In the genomic region with DNA sequence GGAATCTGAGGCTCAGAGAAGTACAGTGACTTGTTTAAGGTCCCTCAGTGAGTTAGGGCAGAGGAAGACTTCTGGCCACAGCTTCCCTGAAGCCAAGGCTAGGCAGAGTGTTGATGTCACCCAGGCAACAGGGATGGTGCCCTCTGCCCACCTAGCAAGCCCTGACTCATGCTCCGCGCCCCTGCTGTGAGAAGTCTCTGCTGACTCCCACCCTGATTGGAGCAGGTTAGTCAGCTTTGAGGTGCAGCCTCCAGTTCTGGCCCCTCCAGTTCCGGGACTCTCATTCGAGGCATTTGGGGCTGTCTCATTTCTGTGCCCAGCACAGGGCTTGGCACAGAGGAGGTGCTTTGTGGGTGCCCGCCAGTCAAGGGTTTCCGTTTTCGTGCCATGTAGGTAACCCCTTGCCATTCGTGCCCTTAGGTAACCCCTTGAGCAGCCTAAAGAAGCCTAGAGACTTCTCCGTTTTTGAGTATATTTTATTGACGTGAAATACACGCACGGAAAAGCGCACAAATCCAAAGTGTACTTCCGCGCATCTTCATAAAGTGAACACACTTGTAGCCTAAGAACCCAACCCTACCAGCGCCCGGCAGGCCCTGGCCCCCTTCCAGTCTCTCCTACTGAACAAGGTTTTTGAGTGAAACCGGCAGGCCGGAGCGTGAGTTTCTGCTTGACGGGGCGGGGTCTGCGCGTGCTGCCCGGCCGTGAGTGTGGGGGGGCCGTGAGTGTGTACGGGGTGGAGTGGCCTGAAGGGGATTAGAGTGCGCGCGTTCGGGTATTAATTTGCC, we compare ENCODE assay signal across 8 cellular contexts. TPM values are rescaled to one million over a fixed set of nuclear protein-coding genes. Genes with fewer than 3 reads are reported as not detected.
A peak's percentile ranks its signal among the peaks of the same experiment; 100 is the strongest.
DNase-seq lines count a peak whose midpoint lies in the region; ATAC-seq, FAIRE-seq and TF ChIP-seq lines count a peak whose summit lies in the region.
"Not testable (repeated sequence)": the region's sequence is repeated elsewhere in the genome, so short reads cannot be mapped to it uniquely, and the experiment has no call there.

No MANE protein-coding gene starts in this region.

- not testable (repeated sequence) for TF ChIP-seq POLR2A in H54 (IDR thresholded peaks at IDR 0.05; ENCODE audit: low read depth, low read length); GM12878 (IDR thresholded peaks at IDR 0.05; ENCODE audit: low read depth, low read length)

- H2AFZ ChIP-seq in PC-3 (ENCODE audit: low read length); GM12878 (ENCODE audit: control insufficient read depth, low read depth, low read length); keratinocyte (ENCODE audit: control insufficient read depth, low read length): not testable (repeated sequence)

- not testable (repeated sequence) for H3K9me3 ChIP-seq in CD4-positive, CD25-positive, alpha-beta regulatory T cell (ENCODE audit: control insufficient read depth in 2 of 2, low read length in 2 of 2); PC-3 (ENCODE audit: low read length); GM12878 (replicated peaks; ENCODE audit: control insufficient read depth, insufficient read depth, low read length); keratinocyte (ENCODE audit: control insufficient read depth, low read depth, low read length)

- RAD21 ChIA-PET in GM12878 (lab: Charles Lee; ENCODE audit: unreplicated experiment): not testable (repeated sequence)

- not testable (repeated sequence) for H3K27me3 ChIP-seq in CD4-positive, CD25-positive, alpha-beta regulatory T cell (ENCODE audit: control insufficient read depth, insufficient read depth, low read length); PC-3 (ENCODE audit: low read length); GM12878 (replicated peaks in 1 of 2; ENCODE audit: control insufficient read depth in 2 of 2, insufficient read depth in 2 of 2, low read length in 1 of 2); keratinocyte (ENCODE audit: control insufficient read depth, extremely low read depth, insufficient read depth, low read length)

- H3K27ac ChIP-seq in CD4-positive, CD25-positive, alpha-beta regulatory T cell (ENCODE audit: insufficient read depth, low read length, poor library complexity, severe bottlenecking); PC-3 (ENCODE audit: low read length); GM12878 (ENCODE audit: control insufficient read depth, insufficient read depth); keratinocyte (ENCODE audit: control insufficient read depth, insufficient read depth, low read length): not testable (repeated sequence)

- H3K4me3 Mint-ChIP-seq in CD4-positive, CD25-positive, alpha-beta regulatory T cell; stimulated activated effector memory CD8-positive, alpha-beta T cell treated with anti-CD3 and anti-CD28 coated beads, Interleukin-12 subunit alpha, Interleukin-12 subunit beta, amount 100 ng/mL, for 72 hours: not testable (repeated sequence)

- not testable (repeated sequence) for TF ChIP-seq EP300 in GM12878 (IDR thresholded peaks at IDR 0.05; ENCODE audit: borderline replicate concordance in 1 of 2, control insufficient read depth in 1 of 2, low read depth in 2 of 2, low read length in 2 of 2)

- peaks cover 15% of the 10 kb centered on the region for H3K4me1 ChIP-seq in CD4-positive, CD25-positive, alpha-beta regulatory T cell (ENCODE audit: control insufficient read depth, insufficient read depth, low read length, poor library complexity, severe bottlenecking)
- H3K4me1 ChIP-seq in PC-3 (ENCODE audit: insufficient read depth, low read length); GM12878 (ENCODE audit: control insufficient read depth, insufficient read depth, low read length): not testable (repeated sequence)
- peaks cover 13% of the 10 kb centered on the region for H3K4me1 ChIP-seq in keratinocyte (ENCODE audit: control insufficient read depth, extremely low read depth, insufficient read depth, low read length)

- H3K9me3 Mint-ChIP-seq in CD4-positive, CD25-positive, alpha-beta regulatory T cell; stimulated activated effector memory CD8-positive, alpha-beta T cell treated with anti-CD3 and anti-CD28 coated beads, Interleukin-12 subunit alpha, Interleukin-12 subunit beta, amount 100 ng/mL, for 72 hours: not testable (repeated sequence)

- not testable (repeated sequence) for TF ChIP-seq CTCF in PC-3 (conservative IDR thresholded peaks at IDR 0.05; ENCODE audit: low read depth, low read length); GM12878 (IDR thresholded peaks at IDR 0.05 in 2 of 3, conservative IDR thresholded peaks at IDR 0.05 in 1 of 3; ENCODE audit: control insufficient read depth in 2 of 3, extremely low read depth in 1 of 3, insufficient read depth in 1 of 3, low read depth in 3 of 3, low read length in 3 of 3); keratinocyte (optimal IDR thresholded peaks at IDR 0.05 in 1 of 3, IDR thresholded peaks at IDR 0.05 in 1 of 3, conservative IDR thresholded peaks at IDR 0.05 in 1 of 3; ENCODE audit: extremely low read depth in 1 of 3, insufficient read depth in 2 of 3, low read length in 3 of 3)

- FAIRE-seq in H54 (lab: Jason Lieb, UNC) (peak; percentile 82), keratinocyte (lab: Jason Lieb, UNC) (peak; percentile 95)
- not testable (repeated sequence) for FAIRE-seq in GM12878 (lab: Jason Lieb, UNC)

- H3K4me3 ChIP-seq in CD4-positive, CD25-positive, alpha-beta regulatory T cell (ENCODE audit: low read depth, low read length); GM12878: not testable (repeated sequence)
- H3K4me3 ChIP-seq in PC-3 (ENCODE audit: low read length) (peak overlapping the region; percentile 95; the same call in 1 of the 2 replicates), keratinocyte (ENCODE audit: control insufficient read depth in 2 of 3, extremely low read depth in 1 of 3, insufficient read depth in 2 of 3, low read depth in 1 of 3, low read length in 3 of 3) (peak overlapping the region in 1 of 3 experiments; percentile 100)

- in situ Hi-C loops in GM12878 (cut with MboI): not testable (repeated sequence)

- peaks cover 43% of the 10 kb centered on the region for H3K79me2 ChIP-seq in PC-3 (ENCODE audit: low read length)
- not testable (repeated sequence) for H3K79me2 ChIP-seq in GM12878 (ENCODE audit: control insufficient read depth, insufficient read depth, low read length)
- peaks cover 37% of the 10 kb centered on the region for H3K79me2 ChIP-seq in keratinocyte (ENCODE audit: control insufficient read depth, insufficient read depth, low read length)

- peak; percentile 58 to 60 for ATAC-seq in CD4-positive, CD25-positive, alpha-beta regulatory T cell (ENCODE audit: low read depth in 2 of 2)
- ATAC-seq in GM19328 (IDR thresholded peaks at IDR 0.05; ENCODE audit: unreplicated experiment): peak; percentile 15
- ATAC-seq in HG03066 (IDR thresholded peaks at IDR 0.05; ENCODE audit: low read depth, unreplicated experiment): peak; percentile 35
- peak; percentile 67 for ATAC-seq in PC-3
- peak; percentile 58 for ATAC-seq in GM12878
- ATAC-seq in stimulated activated effector memory CD8-positive, alpha-beta T cell treated with anti-CD3 and anti-CD28 coated beads, Interleukin-12 subunit alpha, Interleukin-12 subunit beta, amount 100 ng/mL, for 72 hours: peak; percentile 89

- H3K27ac Mint-ChIP-seq in CD4-positive, CD25-positive, alpha-beta regulatory T cell; stimulated activated effector memory CD8-positive, alpha-beta T cell treated with anti-CD3 and anti-CD28 coated beads, Interleukin-12 subunit alpha, Interleukin-12 subunit beta, amount 100 ng/mL, for 72 hours: not testable (repeated sequence)

- not testable (repeated sequence) for BruUV-seq in PC-3 (replicated peaks; lab: Mats Ljungman, UMichigan); GM12878 (replicated peaks; lab: Mats Ljungman, UMichigan)

- not testable (repeated sequence) for H3K4me2 ChIP-seq in PC-3 (ENCODE audit: low read length); GM12878 (ENCODE audit: control insufficient read depth, insufficient read depth); keratinocyte (ENCODE audit: control insufficient read depth, extremely low read depth, insufficient read depth, low read depth, low read length)

- WGBS in GM12878 (ENCODE audit: insufficient coverage, insufficient replicate concordance, low lambda C conversion rate, missing lambda C conversion rate): no CpG with 5 or more reads among the region's 32 CpGs

- dilution Hi-C loops in keratinocyte (cut with MboI; ENCODE audit: extremely low pct_ligation_motif_present, low sequenced_read_pairs): not testable (repeated sequence)

- not testable (repeated sequence) for H4K20me1 ChIP-seq in PC-3 (ENCODE audit: low read length); GM12878 (ENCODE audit: control insufficient read depth, insufficient read depth); keratinocyte (ENCODE audit: control insufficient read depth, extremely low read depth, insufficient read depth, low read length)

- not testable (repeated sequence) for DNase-seq in CD4-positive, CD25-positive, alpha-beta regulatory T cell; H54 (ENCODE audit: insufficient read length, low spot score); PC-3; GM12878 (ENCODE audit: low read depth, low spot score); keratinocyte (ENCODE audit: low read depth, low spot score); stimulated activated effector memory CD8-positive, alpha-beta T cell treated with anti-CD3 and anti-CD28 coated beads, Interleukin-12 subunit alpha, Interleukin-12 subunit beta, amount 100 ng/mL, for 72 hours (ENCODE audit: low spot score in 2 of 2)

- H3K36me3 Mint-ChIP-seq in CD4-positive, CD25-positive, alpha-beta regulatory T cell; stimulated activated effector memory CD8-positive, alpha-beta T cell treated with anti-CD3 and anti-CD28 coated beads, Interleukin-12 subunit alpha, Interleukin-12 subunit beta, amount 100 ng/mL, for 72 hours: not testable (repeated sequence)

- intact Hi-C loops in PC-3 (cut with micrococcal nuclease); GM12878 (cut with micrococcal nuclease; ENCODE audit: unreplicated experiment): not testable (repeated sequence)

- not testable (repeated sequence) for TF ChIP-seq RAD21 in GM12878 (IDR thresholded peaks at IDR 0.05; ENCODE audit: insufficient read depth, low read depth, low read length)

- POLR2A ChIA-PET in PC-3 (lab: Charles Lee; ENCODE audit: unreplicated experiment); GM12878 (lab: Charles Lee): not testable (repeated sequence)

- H3K4me1 Mint-ChIP-seq in CD4-positive, CD25-positive, alpha-beta regulatory T cell; stimulated activated effector memory CD8-positive, alpha-beta T cell treated with anti-CD3 and anti-CD28 coated beads, Interleukin-12 subunit alpha, Interleukin-12 subunit beta, amount 100 ng/mL, for 72 hours: not testable (repeated sequence)

- not testable (repeated sequence) for H3F3A ChIP-seq in PC-3 (ENCODE audit: low read length, unreplicated experiment)

- not testable (repeated sequence) for H3K9me1 ChIP-seq in keratinocyte (ENCODE audit: control insufficient read depth, extremely low read depth, insufficient read depth, low read length)

- SMC1A ChIA-PET in GM12878 (lab: Charles Lee; ENCODE audit: uncharacterized antibody, unreplicated experiment): not testable (repeated sequence)

- H3K9ac ChIP-seq in PC-3 (ENCODE audit: low read length): peak overlapping the region; percentile 86; the same call in 1 of the 2 replicates
- H3K9ac ChIP-seq in GM12878 (ENCODE audit: control insufficient read depth, insufficient read depth, low read length); keratinocyte (ENCODE audit: control insufficient read depth, extremely low read depth, insufficient read depth, low read length): not testable (repeated sequence)

- not testable (repeated sequence) for H3K36me3 ChIP-seq in CD4-positive, CD25-positive, alpha-beta regulatory T cell (ENCODE audit: control insufficient read depth, insufficient read depth, low read length); PC-3 (ENCODE audit: low read depth, low read length); GM12878 (ENCODE audit: control insufficient read depth in 2 of 2, insufficient read depth in 2 of 2, low read length in 1 of 2); keratinocyte (ENCODE audit: control insufficient read depth in 2 of 2, extremely low read depth in 1 of 2, insufficient read depth in 2 of 2, low read length in 2 of 2)

- CTCF ChIA-PET in PC-3 (lab: Charles Lee); GM12878 (lab: Yijun Ruan, JAX): not testable (repeated sequence)

- H3K27me3 Mint-ChIP-seq in CD4-positive, CD25-positive, alpha-beta regulatory T cell: not testable (repeated sequence)

- H3K9me2 ChIP-seq in PC-3 (replicated peaks; ENCODE audit: low read length): not testable (repeated sequence)

RNA-seq across cellular contexts. Expression of gene EPN2, which starts 0.6 kb away (rescaled TPM):
- 14.9 TPM for total RNA-seq in CD4-positive, CD25-positive, alpha-beta regulatory T cell
- polyA plus RNA-seq in CD4-positive, CD25-positive, alpha-beta regulatory T cell: 1 to 10 TPM; 7.1 to 9.5 (median 7.9) TPM
- total RNA-seq in PC-3 (2014; rRNA removed) (46.4 and 50.6 TPM in 2 replicates), GM12878 (2014; rRNA removed) (2.1 and 2.7 TPM in 2 replicates), GM12878 (2014; rRNA removed; fragmentation: Illumina TruSeq; extraction: Trizol) (1.8 and 3.2 TPM in 2 replicates), GM12878 (2021) (4.8 and 5.0 TPM in 2 replicates)
- total RNA-seq in GM12878 (2013; cell fraction: nucleolus; rRNA removed): 42.7 and 44.8 TPM in 2 replicates
- 2.5 TPM for polyA plus RNA-seq in GM12878 (2011; ENCODE audit: low read depth)
- polyA plus RNA-seq in GM12878 (2011; rRNA removed) (4.7 and 5.7 TPM in 2 replicates), GM12878 (2014; fragmentation: Illumina TruSeq; extraction: Trizol) (3.3 and 4.8 TPM in 2 replicates), GM12878 (2014; fragmentation: Nextera tagmentation; extraction: Ambion mirVana) (under 1 TPM; 0.26 to 0.62 TPM), GM12878 (2014; rRNA removed) (5.2 and 5.9 TPM in 2 replicates), GM12878 (2016; fragmentation: Nextera tagmentation; extraction: Ambion mirVana) (1 to 10 TPM; 5.6 to 8.4 TPM), keratinocyte (21.9 to 34.3 TPM (median 30.2 TPM) in 3 replicates)
- polyA plus RNA-seq in GM12878 (2011; cell fraction: cytosol; rRNA removed): 5.4 and 7.0 TPM in 2 replicates
- 14.0 and 14.5 TPM in 2 replicates for polyA plus RNA-seq in GM12878 (2011; cell fraction: nucleus; rRNA removed)
- 6.4 and 6.5 TPM in 2 replicates for polyA plus RNA-seq in GM12878 (2012)
- 8.7 and 11.1 TPM in 2 replicates for polyA minus RNA-seq in GM12878 (2011; rRNA and poly(A)+ RNA removed)
- polyA minus RNA-seq in GM12878 (2011; cell fraction: cytosol; rRNA and poly(A)+ RNA removed): 2.2 and 4.4 TPM in 2 replicates
- 6.3 and 9.8 TPM in 2 replicates for polyA minus RNA-seq in GM12878 (2011; cell fraction: nucleus; rRNA and poly(A)+ RNA removed)
- 78.4 TPM for polyA plus RNA-seq in keratinocyte (2011; ENCODE audit: low read depth)
- 24.1 and 31.1 TPM in 2 replicates for polyA plus RNA-seq in keratinocyte (2011; cell fraction: cytosol; rRNA removed)
- 58.2 and 72.0 TPM in 2 replicates for polyA plus RNA-seq in keratinocyte (2011; cell fraction: nucleus; rRNA removed)
- polyA plus RNA-seq in keratinocyte (2012; ENCODE audit: low replicate concordance): 23.7 and 30.0 TPM in 2 replicates
- polyA minus RNA-seq in keratinocyte: 32.1 to 63.5 TPM (median 57.7 TPM) in 3 replicates
- 43.0 TPM for polyA minus RNA-seq in keratinocyte (2011; cell fraction: cytosol; rRNA and poly(A)+ RNA removed)
- 44.0 and 54.1 TPM in 2 replicates for polyA minus RNA-seq in keratinocyte (2011; cell fraction: nucleus; rRNA and poly(A)+ RNA removed)

Comparison
In these comparisons a context has a peak if more than half of its experiments do, and no peak if none do; other contexts are left out.
1. ATAC-seq: peak in every context shown above with its lines; median percentile 89 in stimulated activated effector memory CD8-positive, alpha-beta T cell treated with anti-CD3 and anti-CD28 coated beads, Interleukin-12 subunit alpha, Interleukin-12 subunit beta, amount 100 ng/mL, for 72 hours; 67 in PC-3; 59 in CD4-positive, CD25-positive, alpha-beta regulatory T cell; 58 in GM12878; 35 in HG03066; 15 in GM19328.